10 cellular contexts compared by ENCODE assay signal in genomic region chr7:101824440-101824839, GRCh38.
"Had no signal": no experiment of that assay in that cellular context is flagged by ENCODE, and none has a peak within 500 bp of the region (broad histone marks: within the 10 kb centered on the region; RNA-seq: fewer than 3 reads in every experiment).

No MANE protein-coding gene starts in this region.

- H3K36me3 ChIP-seq: right atrium auricular region, suprapubic skin had no signal

- FAIRE-seq: bronchial epithelial cell, islet of Langerhans had no signal

- H3K27ac ChIP-seq: right atrium auricular region, suprapubic skin had no signal

- DNase-seq: activated CD4-positive, CD25-positive, alpha-beta regulatory T cell treated with anti-CD3 and anti-CD28 coated beads, Interleukin-2, amount 50 U/mL, for 72 hours; activated gamma-delta T cell treated with Interleukin-2 at 50 U/mL for 16 hours; activated T-cell treated with anti-CD3 and anti-CD28 coated beads for 4 hours; effector memory CD4-positive, alpha-beta T cell; hippocampal formation; left cardiac atrium had no signal

- H3K9me3 ChIP-seq: right atrium auricular region, suprapubic skin had no signal

- H3K4me3 ChIP-seq: right atrium auricular region, suprapubic skin had no signal

- H3K27me3 ChIP-seq: right atrium auricular region, suprapubic skin had no signal
